In genomic region chr1:11046270-11046566, GRCh38 we compare ENCODE assay signal across 20 cellular contexts. TPM values are rescaled to one million over a fixed set of nuclear protein-coding genes. Genes with fewer than 3 reads are reported as not detected.
DNase-seq lines count a peak whose midpoint lies in the region; ATAC-seq, FAIRE-seq and TF ChIP-seq lines count a peak whose summit lies in the region.
"Had no signal": no experiment of that assay in that cellular context is flagged by ENCODE, and none has a peak within 500 bp of the region (broad histone marks: within the 10 kb centered on the region; RNA-seq: fewer than 3 reads in every experiment).

No MANE protein-coding gene starts in this region.

- H3K79me2 ChIP-seq in HepG2 (ENCODE audit: insufficient read depth, low read length) = no peaks in the 10 kb centered on the region

- intact Hi-C loops in Panc1 (cut with micrococcal nuclease; ENCODE audit: unreplicated experiment) (no loop called here), HepG2 (cut with micrococcal nuclease; ENCODE audit: unreplicated experiment) (no loop called here), sciatic nerve (cut with DNase I) (no loop called here)

- H3K27ac ChIP-seq in Panc1 (ENCODE audit: low read length) = no peak overlapping the region
- H3K27ac ChIP-seq in HepG2 (ENCODE audit: extremely low read length, insufficient read depth, low read length) = peak overlapping the region; percentile 85
- H3K27ac ChIP-seq: BLaER1 treated with 17β-estradiol and CSF1 and Interleukin-3, amounts not matched to agents 10 nM and 100 nM had no signal

- no peak overlapping the region for H2AFZ ChIP-seq in HepG2 (ENCODE audit: low read length)

- no peak for TF ChIP-seq POLR2A in HepG2 (IDR thresholded peaks at IDR 0.05; ENCODE audit: insufficient read depth in 1 of 2, low read depth in 2 of 2, low read length in 2 of 2)

- H3K27me3 ChIP-seq in Panc1 (ENCODE audit: control insufficient read depth, insufficient read depth, low read length) (no peaks in the 10 kb centered on the region), HepG2 (ENCODE audit: control insufficient read depth in 1 of 2, insufficient read depth in 2 of 2, low read length in 2 of 2) (no peaks in the 10 kb centered on the region)
- H3K27me3 ChIP-seq: BLaER1 treated with 17β-estradiol and CSF1 and Interleukin-3, amounts not matched to agents 10 nM and 100 nM; MG63 had no signal

- 52% methylated on average over 4 of the region's 8 CpGs for WGBS in HepG2 (ENCODE audit: low lambda C conversion rate)

- H3K36me3 ChIP-seq in Panc1 (ENCODE audit: control insufficient read depth, insufficient read depth, low read length) = no peaks in the 10 kb centered on the region
- H3K36me3 ChIP-seq in HepG2 (replicated peaks in 1 of 2; ENCODE audit: control insufficient read depth in 1 of 2, insufficient read depth in 2 of 2, low read length in 2 of 2) = no peaks in the 10 kb centered on the region
- H3K36me3 ChIP-seq: BLaER1 treated with 17β-estradiol and CSF1 and Interleukin-3, amounts not matched to agents 10 nM and 100 nM; MG63 had no signal

- BruUV-seq in Panc1 (replicated peaks; lab: Mats Ljungman, UMichigan) (no TSS peak), HepG2 (replicated peaks; lab: Mats Ljungman, UMichigan) (TSS peak; percentile 65)

- in situ Hi-C loops in GM13976 (cut with MboI; ENCODE audit: low sequenced_read_pairs, unreplicated experiment) = no loop called here
- in situ Hi-C loops in Panc1 (cut with HindIII; ENCODE audit: low pct_unique_long_range_greater_than_20kb, low sequenced_read_pairs) = no loop called here
- in situ Hi-C loops in HepG2 (cut with HindIII; ENCODE audit: extremely low pct_ligation_motif_present, low pct_unique_long_range_greater_than_20kb) = loop anchor here (25.0 kb wide), 1 partner anchor 591 kb away; no protein-coding TSS in a partner anchor
- in situ Hi-C loops in G401 (cut with HindIII; ENCODE audit: low sequenced_read_pairs) = no loop called here

- TF ChIP-seq RAD21 in HepG2 (CRISPR knock-in tag; IDR thresholded peaks at IDR 0.05) = no peak

- CTCF ChIA-PET in Panc1 (lab: Charles Lee) = no interaction called here
- CTCF ChIA-PET in HepG2 (lab: Yijun Ruan, JAX; ENCODE audit: low intra/inter-chr PET ratio, low total read pairs) = no interaction called here

- TF ChIP-seq EP300 in HepG2 (IDR thresholded peaks at IDR 0.05; ENCODE audit: low read depth in 2 of 2, low read length in 2 of 2) (no peak), HepG2 (CRISPR knock-in tag; IDR thresholded peaks at IDR 0.05; ENCODE audit: borderline replicate concordance) (no peak)

- peak; percentile 4; the same call in 1 of the 2 replicates for ATAC-seq in Panc1
- peak; percentile 52 for ATAC-seq in HepG2
- ATAC-seq in sciatic nerve = no peak
- ATAC-seq in GM18867 (IDR thresholded peaks at IDR 0.05; ENCODE audit: unreplicated experiment) = no peak
- ATAC-seq: CD8-positive, alpha-beta T cell had no signal

- TF ChIP-seq CTCF in GM13976 (IDR thresholded peaks at IDR 0.05; ENCODE audit: borderline replicate concordance, control extremely low read depth, extremely low read depth, insufficient read depth, missing control alignments) (no peak), Panc1 (IDR thresholded peaks at IDR 0.05) (no peak), HepG2 (CRISPR knock-in tag; IDR thresholded peaks at IDR 0.05) (no peak)

- no peak for FAIRE-seq in HepG2 (lab: Jason Lieb, UNC)
- FAIRE-seq: GM12892 had no signal

- H3K4me1 ChIP-seq in Panc1 (ENCODE audit: control insufficient read depth, insufficient read depth, low read length) (no peaks in the 10 kb centered on the region), HepG2 (ENCODE audit: insufficient read depth, low read length) (peaks cover 29% of the 10 kb centered on the region)
- H3K4me1 ChIP-seq: BLaER1 treated with 17β-estradiol and CSF1 and Interleukin-3, amounts not matched to agents 10 nM and 100 nM had no signal

- no peak overlapping the region for H3K4me3 ChIP-seq in Panc1 (ENCODE audit: low read depth in 2 of 2, low read length in 2 of 2)
- H3K4me3 ChIP-seq in HepG2 (replicated peaks in 1 of 3; ENCODE audit: insufficient read depth in 1 of 3, low read depth in 2 of 3, low read length in 3 of 3) = peak overlapping the region; percentile 57 to 72 (median 62); a peak in 5 of 6 replicates
- H3K4me3 ChIP-seq: BLaER1 treated with 17β-estradiol and CSF1 and Interleukin-3, amounts not matched to agents 10 nM and 100 nM; MG63 had no signal

- peak overlapping the region; percentile 76 for H3K9ac ChIP-seq in HepG2 (ENCODE audit: insufficient read depth, low read depth, low read length)
- H3K9ac ChIP-seq: BLaER1 treated with 17β-estradiol and CSF1 and Interleukin-3, amounts not matched to agents 10 nM and 100 nM had no signal

- peak overlapping the region; percentile 80 for H3K4me2 ChIP-seq in HepG2 (ENCODE audit: low read depth, low read length)
- H3K4me2 ChIP-seq: BLaER1 treated with 17β-estradiol and CSF1 and Interleukin-3, amounts not matched to agents 10 nM and 100 nM had no signal

- POLR2A ChIA-PET in Panc1 (lab: Charles Lee) (no interaction called here), HepG2 (lab: Yijun Ruan, JAX) (interaction anchor here (1.5 to 3.0 kb wide), 6 partner anchors 8 to 53 kb away, joined by 3 to 18 read pairs (median 12); partner anchors contain the start of genes EXOSC10, SRM and TARDBP)

- H3K9me3 ChIP-seq in Panc1 (ENCODE audit: control insufficient read depth, insufficient read depth, low read depth, low read length) = no peaks in the 10 kb centered on the region
- no peaks in the 10 kb centered on the region for H3K9me3 ChIP-seq in HepG2 (ENCODE audit: low read length)
- H3K9me3 ChIP-seq: BLaER1 treated with 17β-estradiol and CSF1 and Interleukin-3, amounts not matched to agents 10 nM and 100 nM; MG63 had no signal

- DNase-seq in GM13976 (ENCODE audit: low spot score) (peak; percentile 15), Panc1 (ENCODE audit: low read depth, low spot score) (no peak), HepG2 (ENCODE audit: low spot score) (peak; percentile 70), sciatic nerve (ENCODE audit: low spot score) (peak; percentile 56), G401 (ENCODE audit: low spot score) (no peak), glomerular visceral epithelial cell (ENCODE audit: extremely low spot score) (no peak)
- DNase-seq: CD8-positive, alpha-beta T cell; GOT3; IMR-90; Kasumi-1; MG63; NCI-H1048; NCI-H1436; NCI-H1930; NCI-H69; RPMI8226 had no signal

- no peaks in the 10 kb centered on the region for H4K20me1 ChIP-seq in HepG2 (ENCODE audit: insufficient read depth, low read length)

RNA-seq across cellular contexts. Expression of gene MASP2, which starts 0.8 kb away (rescaled TPM):
- total RNA-seq in Panc1 (2021; ENCODE audit: unreplicated experiment) (0.41 TPM), HepG2 (2016; rRNA removed; fragmentation: Illumina TruSeq; extraction: Trizol) (3.7 and 7.1 TPM in 2 replicates), sciatic nerve (not detected)
- 0.88 TPM for polyA plus RNA-seq in Panc1 (2012; ENCODE audit: insufficient read length)
- 4.0 and 4.1 TPM in 2 replicates for total RNA-seq in HepG2 (2016; cell fraction: cytosol; rRNA removed; fragmentation: Illumina TruSeq; extraction: Trizol; ENCODE audit: low read depth)
- total RNA-seq in HepG2 (2016; cell fraction: insoluble cytoplasmic fraction; rRNA removed; fragmentation: Illumina TruSeq; extraction: Trizol) = 3.6 and 8.1 TPM in 2 replicates
- total RNA-seq in HepG2 (2016; cell fraction: membrane; rRNA removed; fragmentation: Illumina TruSeq; extraction: Trizol) = 4.8 TPM in 2 replicates
- 5.4 and 6.7 TPM in 2 replicates for total RNA-seq in HepG2 (2016; cell fraction: nucleus; rRNA removed; fragmentation: Illumina TruSeq; extraction: Trizol)
- 11.8 and 16.7 TPM in 2 replicates for polyA plus RNA-seq in HepG2 (2011; rRNA removed)
- polyA plus RNA-seq in HepG2 (2011; cell fraction: cytosol; rRNA removed) = 10.8 and 16.3 TPM in 2 replicates
- 17.0 and 17.1 TPM in 2 replicates for polyA plus RNA-seq in HepG2 (2011; cell fraction: nucleus; rRNA removed)
- 6.6 and 7.0 TPM in 2 replicates for polyA plus RNA-seq in HepG2 (2012)
- 4.2 and 4.5 TPM in 2 replicates for polyA plus RNA-seq in HepG2 (2016; cell fraction: cytosol; fragmentation: Illumina TruSeq; extraction: Trizol; ENCODE audit: low read depth)
- polyA plus RNA-seq in HepG2 (2016; cell fraction: insoluble cytoplasmic fraction; fragmentation: Illumina TruSeq; extraction: Trizol; ENCODE audit: low read depth) = 5.6 and 6.9 TPM in 2 replicates
- polyA plus RNA-seq in HepG2 (2016; cell fraction: membrane; fragmentation: Illumina TruSeq; extraction: Trizol; ENCODE audit: low read depth) = 5.1 and 5.7 TPM in 2 replicates
- 23.4 and 24.9 TPM in 2 replicates for polyA plus RNA-seq in HepG2 (2016; cell fraction: nucleus; fragmentation: Illumina TruSeq; extraction: Trizol; ENCODE audit: insufficient read depth, low read depth)
- 1.6 and 14.9 TPM in 2 replicates for polyA minus RNA-seq in HepG2 (2011; rRNA and poly(A)+ RNA removed; ENCODE audit: low replicate concordance)
- polyA minus RNA-seq in HepG2 (2011; cell fraction: cytosol; rRNA and poly(A)+ RNA removed) = 5.7 and 6.9 TPM in 2 replicates
- polyA minus RNA-seq in HepG2 (2011; cell fraction: nucleus; rRNA and poly(A)+ RNA removed) = 9.3 and 9.4 TPM in 2 replicates
- not detected in 2 replicates for total RNA-seq in G401 (2014; rRNA removed; shearing (Covaris generic))
- total RNA-seq: HT1080, IMR-90 had no signal

RNA-seq across cellular contexts. Expression of gene SRM, which starts 13.6 kb away (rescaled TPM):
- total RNA-seq in Panc1 (2021; ENCODE audit: unreplicated experiment) (249 TPM), HepG2 (2016; rRNA removed; fragmentation: Illumina TruSeq; extraction: Trizol) (30.3 and 31.8 TPM in 2 replicates), sciatic nerve (75.3 TPM)
- polyA plus RNA-seq in Panc1 (2012; ENCODE audit: insufficient read length) = 413 TPM
- 135 and 147 TPM in 2 replicates for total RNA-seq in HepG2 (2016; cell fraction: cytosol; rRNA removed; fragmentation: Illumina TruSeq; extraction: Trizol; ENCODE audit: low read depth)
- total RNA-seq in HepG2 (2016; cell fraction: insoluble cytoplasmic fraction; rRNA removed; fragmentation: Illumina TruSeq; extraction: Trizol) = 25.7 and 30.7 TPM in 2 replicates
- 114 and 136 TPM in 2 replicates for total RNA-seq in HepG2 (2016; cell fraction: membrane; rRNA removed; fragmentation: Illumina TruSeq; extraction: Trizol)
- total RNA-seq in HepG2 (2016; cell fraction: nucleus; rRNA removed; fragmentation: Illumina TruSeq; extraction: Trizol) = 26.5 and 27.5 TPM in 2 replicates
- 27.9 and 28.9 TPM in 2 replicates for polyA plus RNA-seq in HepG2 (2011; rRNA removed)
- 31.9 and 46.3 TPM in 2 replicates for polyA plus RNA-seq in HepG2 (2011; cell fraction: cytosol; rRNA removed)
- polyA plus RNA-seq in HepG2 (2011; cell fraction: nucleus; rRNA removed) = 45.6 and 49.3 TPM in 2 replicates
- polyA plus RNA-seq in HepG2 (2012) = 65.4 and 89.3 TPM in 2 replicates
- polyA plus RNA-seq in HepG2 (2016; cell fraction: cytosol; fragmentation: Illumina TruSeq; extraction: Trizol; ENCODE audit: low read depth) = 838 and 884 TPM in 2 replicates
- polyA plus RNA-seq in HepG2 (2016; cell fraction: insoluble cytoplasmic fraction; fragmentation: Illumina TruSeq; extraction: Trizol; ENCODE audit: low read depth) = 117 and 162 TPM in 2 replicates
- 559 and 572 TPM in 2 replicates for polyA plus RNA-seq in HepG2 (2016; cell fraction: membrane; fragmentation: Illumina TruSeq; extraction: Trizol; ENCODE audit: low read depth)
- 139 and 141 TPM in 2 replicates for polyA plus RNA-seq in HepG2 (2016; cell fraction: nucleus; fragmentation: Illumina TruSeq; extraction: Trizol; ENCODE audit: insufficient read depth, low read depth)
- 88.7 and 179 TPM in 2 replicates for polyA minus RNA-seq in HepG2 (2011; rRNA and poly(A)+ RNA removed; ENCODE audit: low replicate concordance)
- 52.4 and 61.3 TPM in 2 replicates for polyA minus RNA-seq in HepG2 (2011; cell fraction: cytosol; rRNA and poly(A)+ RNA removed)
- polyA minus RNA-seq in HepG2 (2011; cell fraction: nucleus; rRNA and poly(A)+ RNA removed) = 19.2 and 22.9 TPM in 2 replicates
- 12.1 and 24.3 TPM in 2 replicates for total RNA-seq in G401 (2014; rRNA removed; shearing (Covaris generic))

RNA-seq across cellular contexts. Expression of gene TARDBP, which starts 33.8 kb away (rescaled TPM):
- total RNA-seq in Panc1 (2021; ENCODE audit: unreplicated experiment) (196 TPM), HepG2 (2016; rRNA removed; fragmentation: Illumina TruSeq; extraction: Trizol) (62.4 and 159 TPM in 2 replicates), sciatic nerve (165 TPM)
- polyA plus RNA-seq in Panc1 (2012; ENCODE audit: insufficient read length) = 181 TPM
- total RNA-seq in HepG2 (2016; cell fraction: cytosol; rRNA removed; fragmentation: Illumina TruSeq; extraction: Trizol; ENCODE audit: low read depth) = 18.0 and 22.2 TPM in 2 replicates
- total RNA-seq in HepG2 (2016; cell fraction: insoluble cytoplasmic fraction; rRNA removed; fragmentation: Illumina TruSeq; extraction: Trizol) = 61.9 and 166 TPM in 2 replicates
- 44.5 and 57.9 TPM in 2 replicates for total RNA-seq in HepG2 (2016; cell fraction: membrane; rRNA removed; fragmentation: Illumina TruSeq; extraction: Trizol)
- 75.1 and 75.6 TPM in 2 replicates for total RNA-seq in HepG2 (2016; cell fraction: nucleus; rRNA removed; fragmentation: Illumina TruSeq; extraction: Trizol)
- polyA plus RNA-seq in HepG2 (2011; rRNA removed) = 78.1 and 93.0 TPM in 2 replicates
- 52.7 and 80.2 TPM in 2 replicates for polyA plus RNA-seq in HepG2 (2011; cell fraction: cytosol; rRNA removed)
- polyA plus RNA-seq in HepG2 (2011; cell fraction: nucleus; rRNA removed) = 205 and 230 TPM in 2 replicates
- polyA plus RNA-seq in HepG2 (2012) = 127 and 172 TPM in 2 replicates
- polyA plus RNA-seq in HepG2 (2016; cell fraction: cytosol; fragmentation: Illumina TruSeq; extraction: Trizol; ENCODE audit: low read depth) = 10.2 and 11.3 TPM in 2 replicates
- polyA plus RNA-seq in HepG2 (2016; cell fraction: insoluble cytoplasmic fraction; fragmentation: Illumina TruSeq; extraction: Trizol; ENCODE audit: low read depth) = 370 and 411 TPM in 2 replicates
- polyA plus RNA-seq in HepG2 (2016; cell fraction: membrane; fragmentation: Illumina TruSeq; extraction: Trizol; ENCODE audit: low read depth) = 38.9 and 43.1 TPM in 2 replicates
- 236 and 265 TPM in 2 replicates for polyA plus RNA-seq in HepG2 (2016; cell fraction: nucleus; fragmentation: Illumina TruSeq; extraction: Trizol; ENCODE audit: insufficient read depth, low read depth)
- 37.3 and 69.3 TPM in 2 replicates for polyA minus RNA-seq in HepG2 (2011; rRNA and poly(A)+ RNA removed; ENCODE audit: low replicate concordance)
- polyA minus RNA-seq in HepG2 (2011; cell fraction: cytosol; rRNA and poly(A)+ RNA removed) = 75.8 and 85.2 TPM in 2 replicates
- polyA minus RNA-seq in HepG2 (2011; cell fraction: nucleus; rRNA and poly(A)+ RNA removed) = 227 and 240 TPM in 2 replicates
- total RNA-seq in G401 (2014; rRNA removed; shearing (Covaris generic)) = 31.6 and 70.3 TPM in 2 replicates

RNA-seq across cellular contexts. Expression of gene EXOSC10, which starts 53.5 kb away (rescaled TPM):
- total RNA-seq in Panc1 (2021; ENCODE audit: unreplicated experiment) (93.1 TPM), HepG2 (2016; rRNA removed; fragmentation: Illumina TruSeq; extraction: Trizol) (67.6 and 68.7 TPM in 2 replicates), sciatic nerve (81.8 TPM)
- polyA plus RNA-seq in Panc1 (2012; ENCODE audit: insufficient read length) = 67.5 TPM
- 16.6 and 19.3 TPM in 2 replicates for total RNA-seq in HepG2 (2016; cell fraction: cytosol; rRNA removed; fragmentation: Illumina TruSeq; extraction: Trizol; ENCODE audit: low read depth)
- 64.1 and 68.9 TPM in 2 replicates for total RNA-seq in HepG2 (2016; cell fraction: insoluble cytoplasmic fraction; rRNA removed; fragmentation: Illumina TruSeq; extraction: Trizol)
- 19.3 and 22.8 TPM in 2 replicates for total RNA-seq in HepG2 (2016; cell fraction: membrane; rRNA removed; fragmentation: Illumina TruSeq; extraction: Trizol)
- total RNA-seq in HepG2 (2016; cell fraction: nucleus; rRNA removed; fragmentation: Illumina TruSeq; extraction: Trizol) = 56.2 and 67.2 TPM in 2 replicates
- polyA plus RNA-seq in HepG2 (2011; rRNA removed) = 37.4 and 48.4 TPM in 2 replicates
- polyA plus RNA-seq in HepG2 (2011; cell fraction: cytosol; rRNA removed) = 33.5 and 35.4 TPM in 2 replicates
- 128 and 156 TPM in 2 replicates for polyA plus RNA-seq in HepG2 (2011; cell fraction: nucleus; rRNA removed)
- 38.0 and 43.1 TPM in 2 replicates for polyA plus RNA-seq in HepG2 (2012)
- 7.9 and 8.4 TPM in 2 replicates for polyA plus RNA-seq in HepG2 (2016; cell fraction: cytosol; fragmentation: Illumina TruSeq; extraction: Trizol; ENCODE audit: low read depth)
- 64.7 and 72.3 TPM in 2 replicates for polyA plus RNA-seq in HepG2 (2016; cell fraction: insoluble cytoplasmic fraction; fragmentation: Illumina TruSeq; extraction: Trizol; ENCODE audit: low read depth)
- polyA plus RNA-seq in HepG2 (2016; cell fraction: membrane; fragmentation: Illumina TruSeq; extraction: Trizol; ENCODE audit: low read depth) = 9.4 and 13.9 TPM in 2 replicates
- polyA plus RNA-seq in HepG2 (2016; cell fraction: nucleus; fragmentation: Illumina TruSeq; extraction: Trizol; ENCODE audit: insufficient read depth, low read depth) = 144 and 154 TPM in 2 replicates
- 34.2 and 70.1 TPM in 2 replicates for polyA minus RNA-seq in HepG2 (2011; rRNA and poly(A)+ RNA removed; ENCODE audit: low replicate concordance)
- 21.7 and 22.2 TPM in 2 replicates for polyA minus RNA-seq in HepG2 (2011; cell fraction: cytosol; rRNA and poly(A)+ RNA removed)
- polyA minus RNA-seq in HepG2 (2011; cell fraction: nucleus; rRNA and poly(A)+ RNA removed) = 95.5 and 98.0 TPM in 2 replicates
- 42.5 and 61.7 TPM in 2 replicates for total RNA-seq in G401 (2014; rRNA removed; shearing (Covaris generic))

Comparison
In these comparisons a context has a peak if more than half of its experiments do, and no peak if none do; other contexts are left out.
1. DNase-seq: peak in GM13976 (single experiment), HepG2 (single experiment) and sciatic nerve (single experiment); none in Panc1 (single experiment), G401 (single experiment) and glomerular visceral epithelial cell (single experiment).
2. ATAC-seq: peak in Panc1 (single experiment) and HepG2 (single experiment); none in sciatic nerve (single experiment) and GM18867 (single experiment).
3. H3K4me3 ChIP-seq: peak in HepG2 (3 of 3); none in Panc1 (0 of 2).